19 cellular contexts compared by ENCODE assay signal in the genomic region with DNA sequence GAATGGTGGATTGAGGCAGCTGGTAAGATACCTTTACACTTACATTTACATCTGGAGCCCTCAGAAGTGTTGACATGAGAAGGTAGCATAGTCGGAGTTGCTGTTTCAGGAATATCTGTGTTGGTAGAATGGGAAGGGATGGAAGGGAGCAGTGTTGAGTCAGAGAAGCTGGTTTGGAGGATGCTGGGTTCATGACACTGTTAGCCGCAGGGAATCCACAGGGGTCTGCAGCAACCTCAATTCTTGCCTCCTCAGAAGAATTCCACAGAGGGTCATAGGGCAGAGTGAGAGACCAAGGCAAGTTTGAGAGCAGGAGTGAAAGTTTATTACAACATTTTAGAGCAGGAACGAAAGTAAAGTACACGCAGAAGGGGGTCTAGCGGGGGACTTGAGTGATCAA.
DNase-seq lines count a peak whose midpoint lies in the region; ATAC-seq and TF ChIP-seq lines count a peak whose summit lies in the region.
"Had no signal": no experiment of that assay in that cellular context is flagged by ENCODE, and none has a peak within 500 bp of the region (broad histone marks: within the 10 kb centered on the region; RNA-seq: fewer than 3 reads in every experiment).

No MANE protein-coding gene starts in this region.

- H3K4me3 Mint-ChIP-seq in nephron: no peak overlapping the region
- H3K4me3 Mint-ChIP-seq in activated T-cell treated with anti-CD3 and anti-CD28 coated beads, Interleukin-2, amount 50 U/mL, for 4 hours: no peak overlapping the region
- H3K4me3 Mint-ChIP-seq: CD4-positive, CD25-positive, alpha-beta regulatory T cell; CD8-positive, alpha-beta memory T cell had no signal

- no peak overlapping the region for H2AFZ ChIP-seq in trophoblast cell (ENCODE audit: insufficient read depth, low read length, poor library complexity)

- no peaks in the 10 kb centered on the region for H3K36me3 Mint-ChIP-seq in nephron (ENCODE audit: low read depth)
- H3K36me3 Mint-ChIP-seq in activated T-cell treated with anti-CD3 and anti-CD28 coated beads, Interleukin-2, amount 50 U/mL, for 4 hours (ENCODE audit: insufficient read depth): no peaks in the 10 kb centered on the region
- H3K36me3 Mint-ChIP-seq: CD4-positive, CD25-positive, alpha-beta regulatory T cell; CD8-positive, alpha-beta memory T cell had no signal

- peak; percentile 47 for DNase-seq in astrocyte of the spinal cord (ENCODE audit: low read depth, low spot score)
- DNase-seq in trophoblast cell: no peak
- no peak for DNase-seq in NCI-H2107 (lab: John Stamatoyannopoulos, UW)
- DNase-seq in activated CD4-positive, alpha-beta T cell treated with anti-CD3 and anti-CD28 coated beads, Interleukin-2, amount 50 U/mL, for 48 hours: no peak
- DNase-seq in UCSD-AML1 (lab: John Stamatoyannopoulos, UW; ENCODE audit: unreplicated experiment): no peak
- no peak for DNase-seq in activated T-cell treated with anti-CD3 and anti-CD28 coated beads, Interleukin-2, amount 50 U/mL, for 4 hours
- DNase-seq: ACHN; BE2C; C1 segment of cervical spinal cord; CD4-positive, CD25-positive, alpha-beta regulatory T cell; CD8-positive, alpha-beta memory T cell; COR-L47; DMS 273 treated with DMSO at 0.1 percent for 48 hours; DND-41; EL had no signal

- H3K27me3 Mint-ChIP-seq in nephron (ENCODE audit: low read depth): peaks cover 19% of the 10 kb centered on the region
- peaks cover 33% of the 10 kb centered on the region for H3K27me3 Mint-ChIP-seq in activated T-cell treated with anti-CD3 and anti-CD28 coated beads, Interleukin-2, amount 50 U/mL, for 4 hours (ENCODE audit: low read depth)

- no peak for TF ChIP-seq CTCF in astrocyte of the spinal cord (IDR thresholded peaks at IDR 0.05; ENCODE audit: low read depth, low read length)
- TF ChIP-seq CTCF in nephron (IDR thresholded peaks at IDR 0.05; ENCODE audit: unreplicated experiment in 3 of 3): no peak

- H3K23ac ChIP-seq in trophoblast cell (ENCODE audit: low read length): no peak overlapping the region

- H2BK120ac ChIP-seq in trophoblast cell (ENCODE audit: insufficient read depth, low read length, poor library complexity): peak overlapping the region; percentile 38

- no peak overlapping the region for H2AK5ac ChIP-seq in trophoblast cell (ENCODE audit: low read length)

- H4K12ac ChIP-seq in trophoblast cell (ENCODE audit: low read depth, low read length): no peak overlapping the region

- H3K4me1 ChIP-seq in trophoblast cell (ENCODE audit: control insufficient read depth in 1 of 2, insufficient read depth in 2 of 2, low read length in 2 of 2): peaks cover 4 to 5% of the 10 kb centered on the region in 2 experiments

- H3K9me3 Mint-ChIP-seq in nephron: no peaks in the 10 kb centered on the region
- no peaks in the 10 kb centered on the region for H3K9me3 Mint-ChIP-seq in activated T-cell treated with anti-CD3 and anti-CD28 coated beads, Interleukin-2, amount 50 U/mL, for 4 hours
- H3K9me3 Mint-ChIP-seq: CD8-positive, alpha-beta memory T cell had no signal

- H3K4me1 Mint-ChIP-seq in nephron: peaks cover 74% of the 10 kb centered on the region
- no peaks in the 10 kb centered on the region for H3K4me1 Mint-ChIP-seq in activated T-cell treated with anti-CD3 and anti-CD28 coated beads, Interleukin-2, amount 50 U/mL, for 4 hours (ENCODE audit: low read depth)
- H3K4me1 Mint-ChIP-seq: CD4-positive, CD25-positive, alpha-beta regulatory T cell had no signal

- H3K36me3 ChIP-seq in trophoblast cell (ENCODE audit: control insufficient read depth in 1 of 2, insufficient read depth in 2 of 2, low read length in 2 of 2): no peaks in the 10 kb centered on the region
- H3K36me3 ChIP-seq: BE2C, HAP-1 had no signal

- no peak overlapping the region for H3K18ac ChIP-seq in trophoblast cell (ENCODE audit: low read length)

- H3K27ac Mint-ChIP-seq in nephron: peak overlapping the region; percentile 3 to 72 (median 20)
- H3K27ac Mint-ChIP-seq: CD8-positive, alpha-beta memory T cell had no signal

- H2BK5ac ChIP-seq in trophoblast cell (ENCODE audit: low read depth, low read length, poor library complexity): no peak overlapping the region

- no peak overlapping the region for H3K9ac ChIP-seq in trophoblast cell (ENCODE audit: low read length)

- H3K27me3 ChIP-seq in trophoblast cell (ENCODE audit: insufficient read depth, low read length): no peaks in the 10 kb centered on the region
- H3K27me3 ChIP-seq: BE2C had no signal

- H3K79me2 ChIP-seq in trophoblast cell (ENCODE audit: control insufficient read depth, insufficient read depth, low read length, poor library complexity): no peaks in the 10 kb centered on the region

- WGBS in trophoblast cell (ENCODE audit: extremely low coverage, insufficient coverage, insufficient read length): no CpG with 5 or more reads among the region's 5 CpGs

- H4K91ac ChIP-seq in trophoblast cell (ENCODE audit: low read depth, low read length): no peak overlapping the region

- no peak overlapping the region for H4K8ac ChIP-seq in trophoblast cell (ENCODE audit: low read depth, low read length)

- no peak overlapping the region for H3K4me2 ChIP-seq in trophoblast cell (ENCODE audit: low read length)

- in situ Hi-C loops in astrocyte of the spinal cord (cut with HindIII; ENCODE audit: low sequenced_read_pairs): no loop called here

- H3K4ac ChIP-seq in trophoblast cell (ENCODE audit: low read depth, low read length): no peak overlapping the region

- H3K27ac ChIP-seq in trophoblast cell (ENCODE audit: low read depth, low read length): no peak overlapping the region

- H2BK12ac ChIP-seq in trophoblast cell (ENCODE audit: low read length): peak overlapping the region; percentile 13

- ATAC-seq in activated T-cell treated with anti-CD3 and anti-CD28 coated beads, Interleukin-2, amount 50 U/mL, for 4 hours: no peak
- ATAC-seq: GM12878, HepG2 had no signal

- no peak overlapping the region for H3K14ac ChIP-seq in trophoblast cell (ENCODE audit: low read length)

- H3K9me3 ChIP-seq in trophoblast cell (ENCODE audit: insufficient read depth, low read depth, low read length): no peaks in the 10 kb centered on the region
- H3K9me3 ChIP-seq: BE2C, HAP-1 had no signal

- H3K4me3 ChIP-seq in astrocyte of the spinal cord (ENCODE audit: low read depth, low read length) (no peak overlapping the region), trophoblast cell (ENCODE audit: low read depth, low read length) (no peak overlapping the region)
- H3K4me3 ChIP-seq: GM12878, HAP-1 had no signal

- H3K79me1 ChIP-seq in trophoblast cell (ENCODE audit: low read length): no peaks in the 10 kb centered on the region
